In genomic region chr5:58450811-58451629, GRCh38 we compare ENCODE assay signal across 2 cellular contexts.
TF ChIP-seq lines count a peak whose summit lies in the region.

No MANE protein-coding gene starts in this region.

TF ChIP-seq in SK-N-SH treated with all-trans-retinoic acid at 6 μM for 48 hours, 23 proteins besides CTCF, POLR2A, EP300 and RAD21 (continued from another document):
- no peak for TF ChIP-seq TSHZ2 (CRISPR knock-in tag; IDR thresholded peaks at IDR 0.05)
- TF ChIP-seq BACH2 (CRISPR knock-in tag; IDR thresholded peaks at IDR 0.05; ENCODE audit: borderline replicate concordance): no peak
- TF ChIP-seq RARB (CRISPR knock-in tag; IDR thresholded peaks at IDR 0.05): no peak
- TF ChIP-seq SNAI2 (CRISPR knock-in tag; IDR thresholded peaks at IDR 0.05): no peak

TF ChIP-seq in SK-N-SH, 30 proteins besides CTCF, POLR2A, EP300 and RAD21 (continued from another document):
- no peak for TF ChIP-seq IRF3 (IDR thresholded peaks at IDR 0.05; ENCODE audit: low read depth, low read length)
